In genomic region chr17:77725851-77726250, GRCh38 we compare ENCODE assay signal across 16 cellular contexts.
"Had no signal": no experiment of that assay in that cellular context is flagged by ENCODE, and none has a peak within 500 bp of the region (broad histone marks: within the 10 kb centered on the region; RNA-seq: fewer than 3 reads in every experiment).

No MANE protein-coding gene starts in this region.

- H3K27me3 ChIP-seq: tibial nerve had no signal

- DNase-seq: activated B cell treated with CpG ODN at 0.5 μM for 24 hours; activated CD4-positive, alpha-beta T cell treated with anti-CD3 and anti-CD28 coated beads, Interleukin-2, amount 10 ng/mL, durations not matched to agents 7 days and 5 days; activated naive CD4-positive, alpha-beta T cell treated with anti-CD3 and anti-CD28 coated beads, Interleukin-2, amount 50 U/mL, for 16 hours; activated T-cell treated with anti-CD3 and anti-CD28 coated beads, Interleukin-2, amount 50 U/mL, for 4 hours; aorta; brain microvascular endothelial cell; effector CD8-positive, alpha-beta T cell; lower lobe of right lung; natural killer cell; spleen; stimulated activated naive CD8-positive, alpha-beta T cell treated with anti-CD3 and anti-CD28 coated beads, Interleukin-15, Interleukin-2, amounts not matched to agents 100 U/mL and 50 U/mL, for 24 hours had no signal

- H3K9me3 Mint-ChIP-seq: activated CD4-positive, alpha-beta T cell treated with anti-CD3 and anti-CD28 coated beads, Interleukin-2, amount 10 ng/mL, durations not matched to agents 7 days and 5 days; activated T-cell treated with anti-CD3 and anti-CD28 coated beads, Interleukin-2, amount 50 U/mL, for 4 hours; central memory CD8-positive, alpha-beta T cell; natural killer cell; T-cell had no signal

- H3K27ac Mint-ChIP-seq: activated B cell treated with CpG ODN at 0.5 μM for 24 hours; activated CD4-positive, alpha-beta T cell treated with anti-CD3 and anti-CD28 coated beads, Interleukin-2, amount 10 ng/mL, durations not matched to agents 7 days and 5 days; natural killer cell; T-cell had no signal

- H3K4me1 ChIP-seq: lower lobe of right lung, spleen had no signal

- H3K4me3 ChIP-seq: coronary artery, lower lobe of right lung, spleen, tibial nerve had no signal

- H3K9me3 ChIP-seq: lower lobe of right lung, tibial nerve had no signal

- H3K27ac ChIP-seq: brain microvascular endothelial cell, coronary artery, lower lobe of right lung, spleen had no signal

- H3K4me1 Mint-ChIP-seq: activated B cell treated with CpG ODN at 0.5 μM for 24 hours had no signal

- H3K36me3 ChIP-seq: brain microvascular endothelial cell, lower lobe of right lung, spleen, tibial nerve had no signal

- H3K4me3 Mint-ChIP-seq: activated B cell treated with CpG ODN at 0.5 μM for 24 hours; activated CD4-positive, alpha-beta T cell treated with anti-CD3 and anti-CD28 coated beads, Interleukin-2, amount 10 ng/mL, durations not matched to agents 7 days and 5 days; activated T-cell treated with anti-CD3 and anti-CD28 coated beads, Interleukin-2, amount 50 U/mL, for 4 hours; central memory CD8-positive, alpha-beta T cell; natural killer cell; T-cell had no signal

- H3K36me3 Mint-ChIP-seq: natural killer cell, T-cell had no signal

- ATAC-seq: activated T-cell treated with anti-CD3 and anti-CD28 coated beads, Interleukin-2, amount 50 U/mL, for 4 hours; natural killer cell; SK-N-SH treated with all-trans-retinoic acid at 6 μM for 48 hours; stimulated activated naive CD8-positive, alpha-beta T cell treated with anti-CD3 and anti-CD28 coated beads, Interleukin-15, Interleukin-2, amounts not matched to agents 100 U/mL and 50 U/mL, for 24 hours; T-cell had no signal
